ENCODE assay signal across 16 cellular contexts in genomic region chr2:51511002-51511401, GRCh38.
DNase-seq lines count a peak whose midpoint lies in the region; ATAC-seq, FAIRE-seq and TF ChIP-seq lines count a peak whose summit lies in the region.
"Had no signal": no experiment of that assay in that cellular context is flagged by ENCODE, and none has a peak within 500 bp of the region (broad histone marks: within the 10 kb centered on the region; RNA-seq: fewer than 3 reads in every experiment).

No MANE protein-coding gene starts in this region.

- no peaks in the 10 kb centered on the region for H4K20me1 ChIP-seq in GM12878 (ENCODE audit: control insufficient read depth, insufficient read depth)

- no peak overlapping the region for H3K9ac ChIP-seq in GM12878 (ENCODE audit: control insufficient read depth, insufficient read depth, low read length)

- intact Hi-C loops in GM12878 (cut with micrococcal nuclease; ENCODE audit: unreplicated experiment): no loop called here

- ATAC-seq in GM18519 (IDR thresholded peaks at IDR 0.05; ENCODE audit: low FRiP score, unreplicated experiment): peak; percentile 69
- peak; percentile 87 for ATAC-seq in GM21526 (IDR thresholded peaks at IDR 0.05; ENCODE audit: low FRiP score, unreplicated experiment)
- peak; percentile 79 for ATAC-seq in HG03571 (IDR thresholded peaks at IDR 0.05; ENCODE audit: unreplicated experiment)
- peak; percentile 91 for ATAC-seq in GM12878
- ATAC-seq in HG02970 (IDR thresholded peaks at IDR 0.05; ENCODE audit: low FRiP score, unreplicated experiment): no peak
- ATAC-seq: activated T-cell treated with anti-CD3 and anti-CD28 coated beads, Interleukin-2, amount 50 U/mL, for 72 hours; gastroesophageal sphincter; right cardiac atrium; SK-N-SH treated with all-trans-retinoic acid at 6 μM for 48 hours had no signal

- H2AFZ ChIP-seq in GM12878 (ENCODE audit: control insufficient read depth, low read depth, low read length): no peak overlapping the region

- TF ChIP-seq POLR2A in GM12878 (IDR thresholded peaks at IDR 0.05; ENCODE audit: low read depth, low read length): no peak

- H3K4me2 ChIP-seq in GM12878 (ENCODE audit: control insufficient read depth, insufficient read depth): no peak overlapping the region

- no peaks in the 10 kb centered on the region for H3K79me2 ChIP-seq in GM12878 (ENCODE audit: control insufficient read depth, insufficient read depth, low read length)

- no peak for TF ChIP-seq EP300 in GM12878 (IDR thresholded peaks at IDR 0.05; ENCODE audit: borderline replicate concordance in 1 of 2, control insufficient read depth in 1 of 2, low read depth in 2 of 2, low read length in 2 of 2)

- peak; percentile 2 for DNase-seq in GM12878 (ENCODE audit: low read depth, low spot score)
- DNase-seq in T1000 (lab: John Stamatoyannopoulos, UW): no peak
- DNase-seq in dedifferentiated amniotic fluid mesenchymal stem cell (ENCODE audit: extremely low spot score): no peak
- DNase-seq in SHP77 (lab: John Stamatoyannopoulos, UW): no peak
- DNase-seq: activated T-cell treated with anti-CD3 and anti-CD28 coated beads, Interleukin-2, amount 50 U/mL, for 72 hours; effector CD8-positive, alpha-beta T cell; NCI-H146; right cardiac atrium; stomach had no signal

- SMC1A ChIA-PET in GM12878 (lab: Charles Lee; ENCODE audit: uncharacterized antibody, unreplicated experiment): no interaction called here

- 25% methylated on average over 4 of the region's 4 CpGs for WGBS in GM12878 (ENCODE audit: insufficient coverage, insufficient replicate concordance, low lambda C conversion rate, missing lambda C conversion rate)

- in situ Hi-C loops in GM12878 (cut with MboI): no loop called here

- no peak for TF ChIP-seq RAD21 in GM12878 (IDR thresholded peaks at IDR 0.05; ENCODE audit: insufficient read depth, low read depth, low read length)

- RAD21 ChIA-PET in GM12878 (lab: Charles Lee; ENCODE audit: unreplicated experiment): no interaction called here

- no peak overlapping the region for H3K27ac ChIP-seq in GM12878 (ENCODE audit: control insufficient read depth, insufficient read depth)
- H3K27ac ChIP-seq: gastroesophageal sphincter, stomach had no signal

- no peaks in the 10 kb centered on the region for H3K36me3 ChIP-seq in GM12878 (ENCODE audit: control insufficient read depth in 2 of 2, insufficient read depth in 2 of 2, low read length in 1 of 2)
- H3K36me3 ChIP-seq: gastroesophageal sphincter, HAP-1, stomach had no signal

- no peaks in the 10 kb centered on the region; the same call in 2 of the 3 replicates for H3K9me3 ChIP-seq in GM12878 (replicated peaks; ENCODE audit: control insufficient read depth, insufficient read depth, low read length)
- H3K9me3 ChIP-seq: gastroesophageal sphincter, HAP-1 had no signal

- BruUV-seq in GM12878 (replicated peaks; lab: Mats Ljungman, UMichigan): no TSS peak

- CTCF ChIA-PET in GM12878 (lab: Yijun Ruan, JAX): no interaction called here

- no peaks in the 10 kb centered on the region for H3K27me3 ChIP-seq in GM12878 (replicated peaks in 1 of 2; ENCODE audit: control insufficient read depth in 2 of 2, insufficient read depth in 2 of 2, low read length in 1 of 2)
- H3K27me3 ChIP-seq: gastroesophageal sphincter, stomach had no signal

- POLR2A ChIA-PET in GM12878 (lab: Charles Lee): no interaction called here

- TF ChIP-seq CTCF in GM12878 (IDR thresholded peaks at IDR 0.05 in 2 of 3, conservative IDR thresholded peaks at IDR 0.05 in 1 of 3; ENCODE audit: control insufficient read depth in 2 of 3, extremely low read depth in 1 of 3, insufficient read depth in 1 of 3, low read depth in 3 of 3, low read length in 3 of 3): no peak

- H3K4me3 ChIP-seq in GM12878: no peak overlapping the region
- H3K4me3 ChIP-seq: gastroesophageal sphincter, HAP-1, stomach had no signal

- no peak for FAIRE-seq in GM12878 (lab: Jason Lieb, UNC)

- no peaks in the 10 kb centered on the region for H3K4me1 ChIP-seq in GM12878 (ENCODE audit: control insufficient read depth, insufficient read depth, low read length)
- H3K4me1 ChIP-seq: gastroesophageal sphincter, HAP-1, stomach had no signal

TF ChIP-seq in GM12878, 131 proteins besides CTCF, POLR2A, EP300 and RAD21:
- peak; percentile 60 for TF ChIP-seq SPI1 (IDR thresholded peaks at IDR 0.05; ENCODE audit: borderline replicate concordance, insufficient read depth, low read depth, low read length)
- no peak for TF ChIP-seq RELA (IDR thresholded peaks at IDR 0.05; ENCODE audit: borderline replicate concordance, partially characterized antibody)
